Comparison of ENCODE assay signal across 8 cellular contexts in the genomic region with DNA sequence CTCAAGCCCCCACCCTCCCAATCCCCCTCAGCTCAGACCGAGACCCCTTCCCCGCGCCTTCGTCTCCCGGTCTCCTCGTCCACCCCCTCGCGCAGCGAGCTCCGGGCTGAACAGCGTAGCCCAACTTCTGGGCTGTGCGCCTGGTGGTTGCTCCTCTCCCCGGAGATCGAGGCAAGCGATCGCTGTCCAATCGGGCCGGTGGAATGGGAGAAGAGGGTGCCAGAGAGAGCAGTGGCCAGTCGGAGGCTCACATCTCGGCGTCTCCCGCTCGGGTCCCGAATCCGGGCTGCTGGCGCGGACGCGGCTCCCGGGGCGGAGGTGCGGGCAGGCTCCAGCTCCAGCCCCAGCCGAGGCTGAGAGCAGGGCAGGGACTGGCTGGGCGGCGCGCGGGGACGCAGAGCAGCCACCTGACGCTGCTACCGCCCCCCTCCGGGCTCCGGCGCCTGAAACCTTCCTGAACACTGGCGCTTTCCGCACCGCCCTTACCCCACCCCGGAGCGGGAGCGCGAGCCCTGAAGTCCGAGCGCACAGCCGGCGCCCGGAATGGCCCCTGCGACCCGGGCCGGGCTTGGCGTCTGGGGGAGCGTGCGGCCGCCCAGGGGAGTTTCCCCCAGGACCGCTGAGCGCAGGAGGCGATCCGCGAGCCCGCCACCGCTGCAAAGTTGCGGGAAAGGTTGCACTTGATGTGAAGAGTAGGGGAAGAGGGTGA. TPM values are rescaled to one million over a fixed set of nuclear protein-coding genes. Genes with fewer than 3 reads are reported as not detected.
DNase-seq lines count a peak whose midpoint lies in the region; ATAC-seq and TF ChIP-seq lines count a peak whose summit lies in the region.

No MANE protein-coding gene starts in this region.

- no CpG with 5 or more reads among the region's 70 CpGs for WGBS in gastroesophageal sphincter (ENCODE audit: low coverage in 1 of 2), 2 donors

- no peaks in the 10 kb centered on the region for H3K9me3 ChIP-seq in A673 (ENCODE audit: low read depth, low read length, poor library complexity, severe bottlenecking)
- 0 out of 2 replicates have a peak, but pooled peaks cover 5% of the 10 kb centered on the region for H3K9me3 ChIP-seq in OCI-LY3 (ENCODE audit: insufficient read depth, low read length)
- H3K9me3 ChIP-seq in gastroesophageal sphincter = no peaks in the 10 kb centered on the region

- POLR2A ChIA-PET in A673 (lab: Charles Lee; ENCODE audit: low non-redundant PET) = no interaction called here

- TF ChIP-seq CTCF in A673 (conservative IDR thresholded peaks at IDR 0.05; ENCODE audit: low read depth, low read length) = peak; percentile 41; the same call in 1 of the 2 replicates
- TF ChIP-seq CTCF in OCI-LY3 (IDR thresholded peaks at IDR 0.05; ENCODE audit: low read depth, low read length) = no peak
- TF ChIP-seq CTCF in gastroesophageal sphincter (IDR thresholded peaks at IDR 0.05) = no peak

- TF ChIP-seq EP300 in gastroesophageal sphincter (IDR thresholded peaks at IDR 0.05) = no peak

- peak overlapping the region; percentile 59; the same call in 1 of the 2 replicates for H3K9ac ChIP-seq in OCI-LY3 (ENCODE audit: low read length)

- intact Hi-C loops in A673 (cut with micrococcal nuclease; ENCODE audit: unreplicated experiment) (loop anchor here (10.0 kb wide), 1 partner anchor 229 kb away; no protein-coding TSS in a partner anchor), sciatic nerve (cut with DNase I) (no loop called here)

- H3K79me2 ChIP-seq in OCI-LY3 (ENCODE audit: low read length) = no peaks in the 10 kb centered on the region

- BruUV-seq in A673 (replicated peaks; lab: Mats Ljungman, UMichigan) = no TSS peak

- no peak overlapping the region for H3K27ac ChIP-seq in A673 (ENCODE audit: low read depth, low read length, poor library complexity, severe bottlenecking)
- H3K27ac ChIP-seq in OCI-LY3 (ENCODE audit: low read length) = peak overlapping the region; percentile 97
- H3K27ac ChIP-seq in gastroesophageal sphincter = no peak overlapping the region

- H3K27me3 ChIP-seq in A673 (replicated peaks; ENCODE audit: insufficient read depth, low read depth, low read length, poor library complexity) = no peaks in the 10 kb centered on the region
- H3K27me3 ChIP-seq in OCI-LY3 (ENCODE audit: low read depth, low read length) = no peaks in the 10 kb centered on the region
- H3K27me3 ChIP-seq in gastroesophageal sphincter = peaks cover 88% of the 10 kb centered on the region

- peak overlapping the region; percentile 55 for H3K4me2 ChIP-seq in OCI-LY3 (ENCODE audit: low read length)

- H3K36me3 ChIP-seq in A673 (ENCODE audit: insufficient read depth, low read length, poor library complexity, severe bottlenecking) (no peaks in the 10 kb centered on the region), OCI-LY3 (replicated peaks; ENCODE audit: low read depth, low read length) (peaks cover 6% of the 10 kb centered on the region), gastroesophageal sphincter (no peaks in the 10 kb centered on the region)

- H3K4me3 ChIP-seq in A673 (ENCODE audit: low read depth, low read length, poor library complexity, severe bottlenecking) (peak overlapping the region; percentile 80), OCI-LY3 (ENCODE audit: low read length) (peak overlapping the region; percentile 39), gastroesophageal sphincter (peak overlapping the region in 1 of 2 donors; percentile 47)

- DNase-seq in A673 (ENCODE audit: low spot score) (peak; percentile 71), sciatic nerve (ENCODE audit: low spot score) (no peak), OCI-M1 (lab: John Stamatoyannopoulos, UW) (no peak)

- peaks cover 21% of the 10 kb centered on the region for H3K4me1 ChIP-seq in A673 (ENCODE audit: insufficient read depth, low read length, poor library complexity, severe bottlenecking)
- H3K4me1 ChIP-seq in OCI-LY3 (ENCODE audit: low read length) = peaks cover 79% of the 10 kb centered on the region
- peaks cover 0 to 18% (median 11%) of the 10 kb centered on the region in 3 donors for H3K4me1 ChIP-seq in gastroesophageal sphincter

- CTCF ChIA-PET in A673 (lab: Charles Lee) = interaction anchor here (0.7 kb wide), 1 partner anchor 477 kb away, joined by 6 read pairs; no protein-coding TSS in a partner anchor

- no peak for TF ChIP-seq POLR2A in gastroesophageal sphincter (IDR thresholded peaks at IDR 0.05)

- ATAC-seq in HG02759 (IDR thresholded peaks at IDR 0.05; ENCODE audit: unreplicated experiment) (peak; percentile 46), gastroesophageal sphincter (peak; percentile 29), sciatic nerve (peak; percentile 20), GM21381 (IDR thresholded peaks at IDR 0.05; ENCODE audit: unreplicated experiment) (no peak), HG03175 (IDR thresholded peaks at IDR 0.05; ENCODE audit: unreplicated experiment) (no peak)

- no peak overlapping the region for H2AFZ ChIP-seq in OCI-LY3 (ENCODE audit: low read depth, low read length)

- H4K20me1 ChIP-seq in OCI-LY3 (ENCODE audit: insufficient read depth, low read length) = no peaks in the 10 kb centered on the region

RNA-seq across cellular contexts. Expression of a gene that starts 0.5 kb away (rescaled TPM):
- total RNA-seq in A673 (2021) (27.9 and 31.8 TPM in 2 replicates), gastroesophageal sphincter (under 1 TPM; 0.04 to 0.27 (median 0.15) TPM), sciatic nerve (not detected)

Comparison
In these comparisons a context has a peak if more than half of its experiments do, and no peak if none do; other contexts are left out.
1. ATAC-seq: peak in HG02759 (single experiment), gastroesophageal sphincter (single experiment) and sciatic nerve (single experiment); none in GM21381 (single experiment) and HG03175 (single experiment).
2. RNA of a gene that starts 0.5 kb away (total RNA-seq): 27.9 to 31.8 TPM in A673; 0.04 to 0.27 TPM in gastroesophageal sphincter and not detected in sciatic nerve (single experiment); every median in the first group is over 10 times any median in the second.